8 cellular contexts compared by ENCODE assay signal in genomic region chr5:150320048-150320555, GRCh38. TPM values are rescaled to one million over a fixed set of nuclear protein-coding genes. Genes with fewer than 3 reads are reported as not detected.
DNase-seq lines count a peak whose midpoint lies in the region; ATAC-seq and TF ChIP-seq lines count a peak whose summit lies in the region.

No MANE protein-coding gene starts in this region.

- H3K36me3 Mint-ChIP-seq in activated T-cell treated with anti-CD3 and anti-CD28 coated beads, Interleukin-2, amount 50 U/mL, for 4 hours (ENCODE audit: insufficient read depth), result no peaks in the 10 kb centered on the region

- no peak overlapping the region for H3K4me3 Mint-ChIP-seq in activated T-cell treated with anti-CD3 and anti-CD28 coated beads, Interleukin-2, amount 50 U/mL, for 4 hours

- TF ChIP-seq CTCF in astrocyte of the cerebellum (IDR thresholded peaks at IDR 0.05; ENCODE audit: low read depth, low read length, missing control alignments), result no peak
- TF ChIP-seq CTCF in stomach (IDR thresholded peaks at IDR 0.05), result no peak

- WGBS in stomach, 5 donors, result 50 to 59% (median 54%) methylated on average over 2 of the region's 2 CpGs

- intact Hi-C loops in stomach (cut with DNase I; ENCODE audit: low total_unique reads), result no loop called here

- H3K9me3 Mint-ChIP-seq in activated T-cell treated with anti-CD3 and anti-CD28 coated beads, Interleukin-2, amount 50 U/mL, for 4 hours, result no peaks in the 10 kb centered on the region

- TF ChIP-seq EP300 in stomach (IDR thresholded peaks at IDR 0.05), result no peak

- peak overlapping the region in 1 of 5 donors; percentile 36 for H3K27ac ChIP-seq in stomach

- no peaks in the 10 kb centered on the region for H3K4me1 Mint-ChIP-seq in activated T-cell treated with anti-CD3 and anti-CD28 coated beads, Interleukin-2, amount 50 U/mL, for 4 hours (ENCODE audit: low read depth)

- TF ChIP-seq POLR2A in stomach (IDR thresholded peaks at IDR 0.05), result no peak

- in situ Hi-C loops in astrocyte of the cerebellum (cut with HindIII; ENCODE audit: low sequenced_read_pairs), result no loop called here

- H3K27me3 ChIP-seq in stomach, result no peaks in the 10 kb centered on the region

- H3K36me3 ChIP-seq in stomach, result no peaks in the 10 kb centered on the region

- DNase-seq in HK-2 (ENCODE audit: unreplicated experiment), result peak; percentile 51
- DNase-seq in astrocyte of the cerebellum (ENCODE audit: low read depth), result peak; percentile 87
- DNase-seq in hippocampal formation (lab: John Stamatoyannopoulos, UW), result peak; percentile 50 to 59
- DNase-seq in stomach, result peak; percentile 30
- no peak for DNase-seq in activated T-cell treated with anti-CD3 and anti-CD28 coated beads, Interleukin-2, amount 50 U/mL, for 4 hours
- no peak for DNase-seq in activated gamma-delta T cell (lab: John Stamatoyannopoulos, UW)
- no peak for DNase-seq in NCI-H128 (lab: John Stamatoyannopoulos, UW; ENCODE audit: unreplicated experiment)
- DNase-seq in stimulated activated naive CD4-positive, alpha-beta T cell treated with Interleukin-2 at 50 U/mL for 16 hours (lab: John Stamatoyannopoulos, UW), result no peak

- H3K4me3 ChIP-seq in astrocyte of the cerebellum (ENCODE audit: low read depth, low read length) (no peak overlapping the region), stomach (no peak overlapping the region)

- H3K9me3 ChIP-seq in stomach, result no peaks in the 10 kb centered on the region

- ATAC-seq in activated T-cell treated with anti-CD3 and anti-CD28 coated beads, Interleukin-2, amount 50 U/mL, for 4 hours, result no peak

- H3K27me3 Mint-ChIP-seq in activated T-cell treated with anti-CD3 and anti-CD28 coated beads, Interleukin-2, amount 50 U/mL, for 4 hours (ENCODE audit: low read depth), result no peaks in the 10 kb centered on the region

- peaks cover 0 to 13% (median 5%) of the 10 kb centered on the region in 4 donors for H3K4me1 ChIP-seq in stomach

RNA-seq across cellular contexts. Expression of gene ARSI, which starts 17.4 kb away (rescaled TPM):
- total RNA-seq in stomach, result 1 to 10 TPM in 3 of 5 donors, not detected in 2; 1.7 to 7.0 (median 2.3) TPM
- polyA plus RNA-seq in stomach, result under 1 TPM in 2 of 3 donors, not detected in 1; 0.35 to 0.81 TPM
- not detected for total RNA-seq in activated T-cell treated with anti-CD3 and anti-CD28 coated beads, Interleukin-2, amount 50 U/mL, for 4 hours

RNA-seq across cellular contexts. Expression of gene CAMK2A, which starts 30.5 kb away (rescaled TPM):
- total RNA-seq in stomach, result 10 to 100 TPM in 1 of 5 donors, 1 to 10 TPM in 2, not detected in 2; 1.1 to 18.3 (median 6.4) TPM
- polyA plus RNA-seq in stomach, result under 1 TPM; 0.06 to 0.15 (median 0.13) TPM
- total RNA-seq in activated T-cell treated with anti-CD3 and anti-CD28 coated beads, Interleukin-2, amount 50 U/mL, for 4 hours, result not detected

RNA-seq across cellular contexts. Expression of gene TCOF1, which starts 37.4 kb away (rescaled TPM):
- total RNA-seq in stomach, result 10 to 100 TPM; 13.6 to 47.8 (median 36.2) TPM
- polyA plus RNA-seq in stomach, result 10 to 100 TPM; 11.7 to 74.1 (median 14.0) TPM
- 100 to 1,000 TPM; 153 to 160 (median 156) TPM for total RNA-seq in activated T-cell treated with anti-CD3 and anti-CD28 coated beads, Interleukin-2, amount 50 U/mL, for 4 hours

Comparison
In these comparisons a context has a peak if more than half of its experiments do, and no peak if none do; other contexts are left out.
1. DNase-seq: peak in HK-2 (single experiment), astrocyte of the cerebellum (single experiment), hippocampal formation (2 of 2) and stomach (single experiment); none in activated T-cell treated with anti-CD3 and anti-CD28 coated beads, Interleukin-2, amount 50 U/mL, for 4 hours (single experiment), activated gamma-delta T cell (single experiment), NCI-H128 (single experiment) and stimulated activated naive CD4-positive, alpha-beta T cell treated with Interleukin-2 at 50 U/mL for 16 hours (single experiment).